16 cellular contexts compared by ENCODE assay signal in the genomic region with DNA sequence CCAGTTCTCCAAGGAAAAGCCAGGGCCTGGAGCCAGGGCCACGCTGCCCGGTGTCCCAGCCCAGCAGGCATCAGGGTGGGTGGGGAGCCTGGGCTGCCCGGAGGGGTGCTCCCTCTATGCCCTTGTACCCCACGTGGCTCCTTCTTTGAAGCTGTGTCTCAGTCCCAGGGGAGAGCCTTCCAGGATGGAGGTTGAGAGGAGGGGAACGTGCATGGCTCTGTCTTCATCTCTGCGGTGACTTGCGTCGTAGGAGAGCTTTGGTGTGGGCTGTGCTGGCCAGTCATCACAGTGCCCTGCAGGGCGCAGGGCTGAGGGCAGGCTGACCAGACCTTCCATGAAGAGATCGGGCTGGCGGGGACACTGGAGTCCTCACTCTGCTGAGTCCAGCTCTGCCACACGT.
"Had no signal": no experiment of that assay in that cellular context is flagged by ENCODE, and none has a peak within 500 bp of the region (broad histone marks: within the 10 kb centered on the region; RNA-seq: fewer than 3 reads in every experiment).

No MANE protein-coding gene starts in this region.

- DNase-seq: activated CD4-positive, alpha-beta memory T cell treated with anti-CD3 and anti-CD28 coated beads for 36 hours; activated CD4-positive, alpha-beta T cell treated with anti-CD3 and anti-CD28 coated beads for 1 hour; activated CD8-positive, alpha-beta memory T cell treated with anti-CD3 and anti-CD28 coated beads, Interleukin-2, amount 50 U/mL, for 4 hours; activated gamma-delta T cell treated with Interleukin-2 at 50 U/mL for 16 hours; hippocampal formation; left lung; occipital lobe; SK-N-SH; T-cell; thyroid gland; uterus had no signal

- H3K36me3 Mint-ChIP-seq: memory B cell had no signal

- H3K4me1 ChIP-seq: uterus had no signal

- H3K4me3 ChIP-seq: left lung, thyroid gland, uterus had no signal

- H3K4me1 Mint-ChIP-seq: memory B cell had no signal

- H3K4me3 Mint-ChIP-seq: activated CD4-positive, alpha-beta memory T cell treated with anti-CD3 and anti-CD28 coated beads for 36 hours; dendritic cell treated with granulocyte-macrophage colony-stimulating factor and Interleukin-4, amounts not matched to agents 40 ng/mL and 50 ng/mL, for 4 days; memory B cell; nephron had no signal

- H3K27me3 ChIP-seq: left lung, thyroid gland, uterus had no signal

- H3K27me3 Mint-ChIP-seq: activated CD4-positive, alpha-beta memory T cell treated with anti-CD3 and anti-CD28 coated beads for 36 hours; activated naive CD8-positive, alpha-beta T cell; dendritic cell treated with granulocyte-macrophage colony-stimulating factor and Interleukin-4, amounts not matched to agents 40 ng/mL and 50 ng/mL, for 4 days; T-cell had no signal

- H3K9me3 ChIP-seq: SK-N-SH, thyroid gland, uterus had no signal

- H3K27ac ChIP-seq: left lung, thyroid gland had no signal

- H3K27ac Mint-ChIP-seq: activated CD4-positive, alpha-beta memory T cell treated with anti-CD3 and anti-CD28 coated beads for 36 hours; dendritic cell treated with granulocyte-macrophage colony-stimulating factor and Interleukin-4, amounts not matched to agents 40 ng/mL and 50 ng/mL, for 4 days; memory B cell; nephron; progenitor cell of endocrine pancreas; T-cell had no signal

- H3K36me3 ChIP-seq: left lung, thyroid gland, uterus had no signal
